In genomic region chr2:16013571-16013970, GRCh38 we compare ENCODE assay signal across 13 cellular contexts.
DNase-seq lines count a peak whose midpoint lies in the region; ATAC-seq and TF ChIP-seq lines count a peak whose summit lies in the region.
"Had no signal": no experiment of that assay in that cellular context is flagged by ENCODE, and none has a peak within 500 bp of the region (broad histone marks: within the 10 kb centered on the region; RNA-seq: fewer than 3 reads in every experiment).

No MANE protein-coding gene starts in this region.

- H3K9ac ChIP-seq in ES-I3 (ENCODE audit: low read depth, low read length) (peak overlapping the region; percentile 25; the same call in 1 of the 2 replicates), iPS-20b (ENCODE audit: low read depth, low read length) (peak overlapping the region; percentile 68; the same call in 1 of the 2 replicates)

- no peak for TF ChIP-seq CTCF in GM20000 (IDR thresholded peaks at IDR 0.05; ENCODE audit: extremely low read depth, missing control alignments)

- no peaks in the 10 kb centered on the region for H3K9me3 ChIP-seq in ES-I3 (ENCODE audit: control insufficient read depth, insufficient read depth, low read length)
- no peaks in the 10 kb centered on the region for H3K9me3 ChIP-seq in SJCRH30 (replicated peaks)
- H3K9me3 ChIP-seq in iPS-20b (ENCODE audit: insufficient read depth, low read depth, low read length) = no peaks in the 10 kb centered on the region

- no peaks in the 10 kb centered on the region for H3K27me3 ChIP-seq in SJCRH30
- peaks cover 8% of the 10 kb centered on the region for H3K27me3 ChIP-seq in iPS-20b (ENCODE audit: insufficient read depth, low read length)

- DNase-seq in SJCRH30 (peak in 1 of 2 experiments; percentile 50), retina (peak; percentile 69), GM20000 (ENCODE audit: low spot score) (no peak), germinal center (ENCODE audit: low spot score) (no peak)
- DNase-seq: activated effector memory CD4-positive, alpha-beta T cell treated with anti-CD3 and anti-CD28 coated beads, Interleukin-2, amount 50 U/mL, for 16 hours; brain microvascular endothelial cell; effector CD4-positive, alpha-beta T cell; NCI-H226; stimulated activated naive CD4-positive, alpha-beta T cell had no signal

- H3K27ac ChIP-seq in SJCRH30 = peak overlapping the region; percentile 1; the same call in 1 of the 2 replicates
- no peak overlapping the region for H3K27ac ChIP-seq in iPS-20b (ENCODE audit: low read length)
- H3K27ac ChIP-seq: brain microvascular endothelial cell, skin epidermis had no signal

- no peaks in the 10 kb centered on the region for H3K36me3 ChIP-seq in ES-I3 (ENCODE audit: insufficient read depth, low read length)
- H3K36me3 ChIP-seq in SJCRH30 = no peaks in the 10 kb centered on the region
- H3K36me3 ChIP-seq in iPS-20b (ENCODE audit: insufficient read depth, low read depth, low read length) = no peaks in the 10 kb centered on the region
- H3K36me3 ChIP-seq: brain microvascular endothelial cell had no signal

- ATAC-seq in HG03469 (IDR thresholded peaks at IDR 0.05; ENCODE audit: unreplicated experiment) = no peak

- H3K4me3 ChIP-seq in SJCRH30 (peak overlapping the region; percentile 27), iPS-20b (ENCODE audit: low read length) (no peak overlapping the region)
- H3K4me3 ChIP-seq: skin epidermis had no signal

- H3K4me1 ChIP-seq in ES-I3 (ENCODE audit: insufficient read depth, low read length) = peaks cover 6% of the 10 kb centered on the region
- H3K4me1 ChIP-seq in SJCRH30 = peaks cover 20% of the 10 kb centered on the region
- H3K4me1 ChIP-seq in iPS-20b (ENCODE audit: insufficient read depth, low read length) = peaks cover 18% of the 10 kb centered on the region
